In genomic region chr15:33592864-33593263, GRCh38 we compare ENCODE assay signal across 23 cellular contexts.
"Had no signal": no experiment of that assay in that cellular context is flagged by ENCODE, and none has a peak within 500 bp of the region (broad histone marks: within the 10 kb centered on the region; RNA-seq: fewer than 3 reads in every experiment).

No MANE protein-coding gene starts in this region.

- H3K4me3 ChIP-seq: left ventricle myocardium inferior, lung, mucosa of descending colon, ovary, right atrium auricular region, right lobe of liver, smooth muscle cell, tibial nerve, uterus had no signal

- H3K9me3 ChIP-seq: mucosa of descending colon, ovary, right atrium auricular region, right lobe of liver, tibial nerve, uterus had no signal

- H3K27ac ChIP-seq: left ventricle myocardium inferior, ovary, right atrium auricular region, right lobe of liver, tibial nerve, uterus had no signal

- H3K27me3 ChIP-seq: ovary, right atrium auricular region, right lobe of liver, tibial nerve, uterus had no signal

- H3K4me1 Mint-ChIP-seq: naive thymus-derived CD4-positive, alpha-beta T cell; stimulated activated memory B cell treated with anti-CD40 and anti-IgM and Interleukin-4, amounts not matched to agents 10 μg/mL and 1 μg/mL and 100 μg/mL, for 72 hours; stimulated activated naive CD8-positive, alpha-beta T cell treated with anti-CD3 and anti-CD28 coated beads, Interleukin-15, amount 100 ng/mL, for 72 hours had no signal

- H3K4me2 ChIP-seq: smooth muscle cell had no signal

- H3K4me1 ChIP-seq: left ventricle myocardium inferior, right atrium auricular region, tibial nerve, uterus had no signal

- DNase-seq: islet precursor cell; left ventricle myocardium inferior; midbrain; mucosa of descending colon; naive thymus-derived CD4-positive, alpha-beta T cell; ovary; right lobe of liver; stimulated activated CD4-positive, alpha-beta T cell treated with anti-CD3 and anti-CD28 coated beads, Interleukin-1b, Interleukin-23, amount 100 ng/mL, for 48 hours; stimulated activated CD4-positive, alpha-beta T cell treated with anti-CD3 and anti-CD28 coated beads, Interleukin-2, amount 100 ng/mL, for 48 hours; stimulated activated CD4-positive, alpha-beta T cell treated with anti-CD3 and anti-CD28 coated beads, Interleukin-4, amount 100 ng/mL, for 4 hours; stimulated activated CD8-positive, alpha-beta memory T cell treated with anti-CD3 and anti-CD28 coated beads, Interleukin-4, amount 100 ng/mL, for 48 hours; stimulated activated naive CD4-positive, alpha-beta T cell treated with Interleukin-2 at 50 U/mL for 16 hours; stimulated activated naive CD8-positive, alpha-beta T cell treated with anti-CD3 and anti-CD28 coated beads, Interleukin-15, amount 100 ng/mL, for 72 hours; substantia nigra; uterus had no signal

- H3K9me3 Mint-ChIP-seq: natural killer cell treated with Interleukin-12 subunit alpha and Interleukin-12 subunit beta and Interleukin-15 and Interleukin-18, amount 100 ng/mL, for 72 hours; stimulated activated memory B cell treated with anti-CD40 and anti-IgM and Interleukin-4, amounts not matched to agents 10 μg/mL and 1 μg/mL and 100 μg/mL, for 72 hours; type B pancreatic cell had no signal

- H3K36me3 ChIP-seq: left ventricle myocardium inferior, ovary, right atrium auricular region, right lobe of liver, tibial nerve, uterus had no signal

- H3K27ac Mint-ChIP-seq: naive thymus-derived CD4-positive, alpha-beta T cell; natural killer cell treated with Interleukin-12 subunit alpha and Interleukin-12 subunit beta and Interleukin-15 and Interleukin-18, amount 100 ng/mL, for 72 hours; progenitor cell of endocrine pancreas; stimulated activated memory B cell treated with anti-CD40 and anti-IgM and Interleukin-4, amounts not matched to agents 10 μg/mL and 1 μg/mL and 100 μg/mL, for 72 hours; stimulated activated naive CD8-positive, alpha-beta T cell treated with anti-CD3 and anti-CD28 coated beads, Interleukin-15, amount 100 ng/mL, for 72 hours; type B pancreatic cell had no signal

- ATAC-seq: mucosa of descending colon; naive thymus-derived CD4-positive, alpha-beta T cell; natural killer cell treated with Interleukin-12 subunit alpha and Interleukin-12 subunit beta and Interleukin-15 and Interleukin-18, amount 100 ng/mL, for 72 hours; right lobe of liver; stimulated activated memory B cell treated with anti-CD40 and anti-IgM and Interleukin-4, amounts not matched to agents 10 μg/mL and 1 μg/mL and 100 μg/mL, for 72 hours; stimulated activated naive CD8-positive, alpha-beta T cell treated with anti-CD3 and anti-CD28 coated beads, Interleukin-15, amount 100 ng/mL, for 72 hours had no signal

- H3K27me3 Mint-ChIP-seq: progenitor cell of endocrine pancreas; stimulated activated memory B cell treated with anti-CD40 and anti-IgM and Interleukin-4, amounts not matched to agents 10 μg/mL and 1 μg/mL and 100 μg/mL, for 72 hours; type B pancreatic cell had no signal

- H3K4me3 Mint-ChIP-seq: naive thymus-derived CD4-positive, alpha-beta T cell; natural killer cell treated with Interleukin-12 subunit alpha and Interleukin-12 subunit beta and Interleukin-15 and Interleukin-18, amount 100 ng/mL, for 72 hours; stimulated activated memory B cell treated with anti-CD40 and anti-IgM and Interleukin-4, amounts not matched to agents 10 μg/mL and 1 μg/mL and 100 μg/mL, for 72 hours; stimulated activated naive CD8-positive, alpha-beta T cell treated with anti-CD3 and anti-CD28 coated beads, Interleukin-15, amount 100 ng/mL, for 72 hours; type B pancreatic cell had no signal

- H3K36me3 Mint-ChIP-seq: naive thymus-derived CD4-positive, alpha-beta T cell; natural killer cell treated with Interleukin-12 subunit alpha and Interleukin-12 subunit beta and Interleukin-15 and Interleukin-18, amount 100 ng/mL, for 72 hours; stimulated activated memory B cell treated with anti-CD40 and anti-IgM and Interleukin-4, amounts not matched to agents 10 μg/mL and 1 μg/mL and 100 μg/mL, for 72 hours; type B pancreatic cell had no signal
